ENCODE assay signal across 1 cellular context in genomic region chr2:64622443-64623231, GRCh38.
TF ChIP-seq lines count a peak whose summit lies in the region.

No MANE protein-coding gene starts in this region.

TF ChIP-seq in HepG2, 621 proteins besides CTCF, POLR2A, EP300 and RAD21 (continued from another document):
- TF ChIP-seq FOXO4 (CRISPR knock-in tag; conservative IDR thresholded peaks at IDR 0.05) (peak; percentile 89; the same call in 1 of the 2 replicates), FOXC1 (CRISPR knock-in tag; IDR thresholded peaks at IDR 0.05; ENCODE audit: borderline replicate concordance) (no peak), AGO2 (optimal IDR thresholded peaks at IDR 0.05; ENCODE audit: low read depth, low read length) (no peak), ZNF572 (CRISPR knock-in tag; IDR thresholded peaks at IDR 0.05) (0 out of 2 replicates have a peak, but pooled peaks have one; percentile 41), ELF1 (CRISPR knock-in tag; IDR thresholded peaks at IDR 0.05) (no peak), ZNF333 (CRISPR knock-in tag; IDR thresholded peaks at IDR 0.05; ENCODE audit: borderline replicate concordance) (no peak), ZBTB7A (CRISPR knock-in tag; IDR thresholded peaks at IDR 0.05) (0 out of 2 replicates have a peak, but pooled peaks have one; percentile 43), MAX (IDR thresholded peaks at IDR 0.05) (no peak), NR1H2 (CRISPR knock-in tag; IDR thresholded peaks at IDR 0.05; ENCODE audit: borderline replicate concordance, low read depth) (0 out of 2 replicates have a peak, but pooled peaks have one; percentile 26), ZNF777 (CRISPR knock-in tag; IDR thresholded peaks at IDR 0.05) (no peak), SP140L (CRISPR knock-in tag; IDR thresholded peaks at IDR 0.05; ENCODE audit: borderline replicate concordance) (no peak), ZNF557 (CRISPR knock-in tag; IDR thresholded peaks at IDR 0.05) (no peak), ZNF205 (CRISPR knock-in tag; IDR thresholded peaks at IDR 0.05) (no peak), ZNF512 (CRISPR knock-in tag; IDR thresholded peaks at IDR 0.05) (no peak), BCL6 (CRISPR knock-in tag; IDR thresholded peaks at IDR 0.05) (no peak), TRIM22 (IDR thresholded peaks at IDR 0.05) (no peak), ZNF292 (CRISPR knock-in tag; IDR thresholded peaks at IDR 0.05; ENCODE audit: borderline replicate concordance, low read depth) (no peak), ZFP91 (CRISPR knock-in tag; IDR thresholded peaks at IDR 0.05; ENCODE audit: borderline replicate concordance) (0 out of 2 replicates have a peak, but pooled peaks have one; percentile 37), ZNF768 (CRISPR knock-in tag; IDR thresholded peaks at IDR 0.05) (peak; percentile 24; the same call in 1 of the 2 replicates), ZGPAT (CRISPR knock-in tag; IDR thresholded peaks at IDR 0.05) (no peak), ZNF337 (CRISPR knock-in tag; IDR thresholded peaks at IDR 0.05; ENCODE audit: borderline replicate concordance, low read depth) (no peak), ATF2 (CRISPR knock-in tag; IDR thresholded peaks at IDR 0.05) (no peak), ZNF10 (CRISPR knock-in tag; IDR thresholded peaks at IDR 0.05; ENCODE audit: borderline replicate concordance, low read depth) (no peak), STAG1 (CRISPR knock-in tag; IDR thresholded peaks at IDR 0.05) (peak; percentile 74), AGO1 (IDR thresholded peaks at IDR 0.05; ENCODE audit: low read depth, low read length, poor library complexity, severe bottlenecking) (no peak), HMGXB4 (CRISPR knock-in tag; IDR thresholded peaks at IDR 0.05; ENCODE audit: borderline replicate concordance in 1 of 2, low read depth in 1 of 2) (peak in 1 of 2 experiments; percentile 9; a peak in 1 of 4 replicates), TCF7 (IDR thresholded peaks at IDR 0.05; ENCODE audit: low read depth) (no peak), ZNF781 (CRISPR knock-in tag; IDR thresholded peaks at IDR 0.05; ENCODE audit: borderline replicate concordance, not compliant biosample characterization) (no peak), LCORL (IDR thresholded peaks at IDR 0.05) (no peak), LCORL (CRISPR knock-in tag; IDR thresholded peaks at IDR 0.05) (peak; percentile 36; the same call in 1 of the 2 replicates), ZNF329 (CRISPR knock-in tag; IDR thresholded peaks at IDR 0.05; ENCODE audit: low read depth) (no peak), ZFP41 (CRISPR knock-in tag; IDR thresholded peaks at IDR 0.05; ENCODE audit: borderline replicate concordance) (no peak), ZNF276 (CRISPR knock-in tag; IDR thresholded peaks at IDR 0.05; ENCODE audit: low read depth) (no peak), RXRA (CRISPR knock-in tag; IDR thresholded peaks at IDR 0.05) (peak; percentile 36; the same call in 1 of the 2 replicates), DRAP1 (CRISPR knock-in tag; IDR thresholded peaks at IDR 0.05) (no peak), ZBTB4 (CRISPR knock-in tag; IDR thresholded peaks at IDR 0.05; ENCODE audit: borderline replicate concordance) (no peak), ZNF460 (CRISPR knock-in tag; IDR thresholded peaks at IDR 0.05; ENCODE audit: borderline replicate concordance) (no peak), NFRKB (IDR thresholded peaks at IDR 0.05) (no peak), ZNF597 (CRISPR knock-in tag; IDR thresholded peaks at IDR 0.05) (no peak), ZNF235 (CRISPR knock-in tag; IDR thresholded peaks at IDR 0.05; ENCODE audit: borderline replicate concordance) (no peak), POLR2G (IDR thresholded peaks at IDR 0.05; ENCODE audit: low read depth, low read length) (no peak), PHF5A (CRISPR knock-in tag; IDR thresholded peaks at IDR 0.05; ENCODE audit: low read depth, unreplicated experiment) (no peak)
